19 cellular contexts compared by ENCODE assay signal in the genomic region with DNA sequence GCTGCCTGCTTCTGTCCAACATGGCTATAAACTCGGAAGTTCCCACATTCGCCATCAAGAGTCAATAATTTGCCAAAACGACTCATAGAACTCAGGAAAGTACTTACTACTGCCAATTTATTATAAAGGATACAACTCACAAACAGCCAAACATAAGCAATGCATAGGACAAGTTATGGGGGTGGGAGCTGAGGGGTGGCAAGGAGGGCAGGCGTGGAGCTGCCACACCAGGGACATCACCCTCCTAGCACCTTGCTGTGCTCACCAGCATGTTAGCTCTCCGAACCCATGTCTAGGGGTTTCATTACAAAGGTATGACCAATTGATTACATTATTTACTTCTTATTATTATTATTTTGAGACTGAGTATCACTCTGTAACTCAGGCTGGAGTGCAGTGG. TPM values are rescaled to one million over a fixed set of nuclear protein-coding genes. Genes with fewer than 3 reads are reported as not detected.
DNase-seq lines count a peak whose midpoint lies in the region; ATAC-seq and TF ChIP-seq lines count a peak whose summit lies in the region.
"Had no signal": no experiment of that assay in that cellular context is flagged by ENCODE, and none has a peak within 500 bp of the region (broad histone marks: within the 10 kb centered on the region; RNA-seq: fewer than 3 reads in every experiment).

No MANE protein-coding gene starts in this region.

- H3K18ac ChIP-seq in H9 (ENCODE audit: insufficient read length, low read depth, low read length) = no peak overlapping the region

- H3K36me3 Mint-ChIP-seq in activated T-cell treated with anti-CD3 and anti-CD28 coated beads, Interleukin-2, amount 50 U/mL, for 72 hours (ENCODE audit: insufficient read depth in 2 of 2) = peaks cover 18 to 71% of the 10 kb centered on the region in 2 donors
- peaks cover 66 to 98% (median 93%) of the 10 kb centered on the region in 3 experiments; a peak in 6 of 7 replicates for H3K36me3 Mint-ChIP-seq in H9 (ENCODE audit: insufficient read depth in 1 of 3, low read depth in 3 of 3)
- peaks cover 60% of the 10 kb centered on the region for H3K36me3 Mint-ChIP-seq in activated naive CD8-positive, alpha-beta T cell treated with anti-CD3 and anti-CD28 coated beads for 36 hours

- no peak overlapping the region for H4K5ac ChIP-seq in H9 (ENCODE audit: insufficient read length, low read depth, low read length)

- peak overlapping the region; percentile 41 for H3K27ac Mint-ChIP-seq in activated T-cell treated with anti-CD3 and anti-CD28 coated beads, Interleukin-2, amount 50 U/mL, for 72 hours
- H3K27ac Mint-ChIP-seq in H9 = peak overlapping the region in 2 of 3 experiments; percentile 45 to 53; a peak in 1 of 7 replicates
- peak overlapping the region; percentile 12 for H3K27ac Mint-ChIP-seq in activated naive CD8-positive, alpha-beta T cell treated with anti-CD3 and anti-CD28 coated beads for 36 hours

- no peaks in the 10 kb centered on the region for H4K20me1 ChIP-seq in H9 (ENCODE audit: control insufficient read depth, insufficient read depth, insufficient read length)

- no peak overlapping the region for H2BK15ac ChIP-seq in H9 (ENCODE audit: low read depth, low read length)

- no peaks in the 10 kb centered on the region for H3K27me3 Mint-ChIP-seq in activated T-cell treated with anti-CD3 and anti-CD28 coated beads, Interleukin-2, amount 50 U/mL, for 72 hours (ENCODE audit: low read depth)
- no peaks in the 10 kb centered on the region for H3K27me3 Mint-ChIP-seq in H9 (ENCODE audit: low read depth)
- H3K27me3 Mint-ChIP-seq in activated naive CD8-positive, alpha-beta T cell treated with anti-CD3 and anti-CD28 coated beads for 36 hours = no peaks in the 10 kb centered on the region
- H3K27me3 Mint-ChIP-seq: CD4-positive, CD25-positive, alpha-beta regulatory T cell had no signal

- H3K27ac ChIP-seq in H9 (ENCODE audit: insufficient read length, low read depth, low read length) = no peak overlapping the region

- no peak overlapping the region for H3T11ph ChIP-seq in H9 (ENCODE audit: low read length)

- H4K8ac ChIP-seq in H9 (replicated peaks; ENCODE audit: insufficient read length, low read depth, low read length) = no peak overlapping the region

- H3K14ac ChIP-seq in H9 (ENCODE audit: insufficient read depth, low read length) = no peak overlapping the region

- no peak overlapping the region for H3K23ac ChIP-seq in H9 (ENCODE audit: insufficient read length, low read depth, low read length)

- DNase-seq in activated T-cell treated with anti-CD3 and anti-CD28 coated beads, Interleukin-2, amount 50 U/mL, for 72 hours = no peak
- no peak for DNase-seq in activated T-cell treated with anti-CD3 and anti-CD28 coated beads for 4 hours
- DNase-seq in H9 = no peak
- no peak for DNase-seq in activated naive CD8-positive, alpha-beta T cell treated with anti-CD3 and anti-CD28 coated beads for 36 hours
- DNase-seq in renal cortical epithelial cell (ENCODE audit: low read depth) = peak; percentile 8
- DNase-seq in foreskin melanocyte = no peak
- DNase-seq: CD4-positive, CD25-positive, alpha-beta regulatory T cell; DMS53; IMR-90; Kasumi-1; MM.1S; NCI-H1105 treated with DMSO at 0.1 percent for 48 hours; NCI-H1694 treated with DMSO at 0.1 percent for 48 hours; NCI-H2107; NCI-H226; NCI-H524 treated with DMSO at 0.1 percent for 48 hours; SHP77 treated with DMSO at 0.1 percent for 48 hours had no signal

- no peaks in the 10 kb centered on the region for H3K27me3 ChIP-seq in H9 (ENCODE audit: insufficient read depth, low read length)

- no peak overlapping the region for H4K91ac ChIP-seq in H9 (ENCODE audit: insufficient read length, low read depth, low read length)

- no peak overlapping the region for H3K4ac ChIP-seq in H9 (ENCODE audit: low read depth, low read length)

- no peaks in the 10 kb centered on the region for H3K23me2 ChIP-seq in H9 (ENCODE audit: insufficient read length, low read depth, low read length, poor library complexity, severe bottlenecking)

- H3K56ac ChIP-seq in H9 (ENCODE audit: insufficient read length, low read depth, low read length) = no peak overlapping the region

- peaks cover 44% of the 10 kb centered on the region for H3K4me1 Mint-ChIP-seq in activated T-cell treated with anti-CD3 and anti-CD28 coated beads, Interleukin-2, amount 50 U/mL, for 72 hours (ENCODE audit: low read depth)
- no peaks in the 10 kb centered on the region for H3K4me1 Mint-ChIP-seq in H9
- peaks cover 29% of the 10 kb centered on the region for H3K4me1 Mint-ChIP-seq in activated naive CD8-positive, alpha-beta T cell treated with anti-CD3 and anti-CD28 coated beads for 36 hours

- no peak overlapping the region for H2AK5ac ChIP-seq in H9 (ENCODE audit: insufficient read length, low read length)

- H3K79me2 ChIP-seq in H9 (ENCODE audit: insufficient read depth, low read length) = no peaks in the 10 kb centered on the region; the same call in 1 of the 2 replicates

- no peak overlapping the region for H2BK20ac ChIP-seq in H9 (ENCODE audit: low read depth, low read length, poor library complexity, severe bottlenecking)

- no peaks in the 10 kb centered on the region for H3K9me3 Mint-ChIP-seq in activated T-cell treated with anti-CD3 and anti-CD28 coated beads, Interleukin-2, amount 50 U/mL, for 72 hours
- no peaks in the 10 kb centered on the region for H3K9me3 Mint-ChIP-seq in H9
- H3K9me3 Mint-ChIP-seq in activated naive CD8-positive, alpha-beta T cell treated with anti-CD3 and anti-CD28 coated beads for 36 hours = no peaks in the 10 kb centered on the region

- H2BK120ac ChIP-seq in H9 (ENCODE audit: low read depth, low read length, poor library complexity, severe bottlenecking) = no peak overlapping the region

- no peak overlapping the region for H2AFZ ChIP-seq in H9 (ENCODE audit: low read length)

- no peaks in the 10 kb centered on the region for H3K9me3 ChIP-seq in H9 (ENCODE audit: control insufficient read depth, low read depth, low read length)

- H2BK12ac ChIP-seq in H9 (ENCODE audit: insufficient read length, low read depth, low read length) = no peak overlapping the region

- no peaks in the 10 kb centered on the region for H3K79me1 ChIP-seq in H9 (ENCODE audit: insufficient read depth, low read depth, low read length, poor library complexity, severe bottlenecking)

- no CpG with 5 or more reads among the region's 5 CpGs for WGBS in H9 (ENCODE audit: extremely low coverage, insufficient read length, low lambda C conversion rate)

- H3K4me1 ChIP-seq in H9 (ENCODE audit: insufficient read depth, low read length) = no peaks in the 10 kb centered on the region

- H3K4me2 ChIP-seq in H9 (ENCODE audit: insufficient read depth, insufficient read length, low read length) = no peak overlapping the region

- no peak for TF ChIP-seq CTCF in H9 (conservative IDR thresholded peaks at IDR 0.05)

- H3K9ac ChIP-seq in H9 (ENCODE audit: extremely low read depth, insufficient read length, low read length) = no peak overlapping the region

- no peak overlapping the region for H2BK5ac ChIP-seq in H9 (ENCODE audit: insufficient read length, low read length)

- no peak overlapping the region for H3K4me3 Mint-ChIP-seq in activated T-cell treated with anti-CD3 and anti-CD28 coated beads, Interleukin-2, amount 50 U/mL, for 72 hours
- H3K4me3 Mint-ChIP-seq in H9 = no peak overlapping the region
- H3K4me3 Mint-ChIP-seq in activated naive CD8-positive, alpha-beta T cell treated with anti-CD3 and anti-CD28 coated beads for 36 hours = no peak overlapping the region
- H3K4me3 Mint-ChIP-seq: CD4-positive, CD25-positive, alpha-beta regulatory T cell had no signal

- ATAC-seq in activated T-cell treated with anti-CD3 and anti-CD28 coated beads, Interleukin-2, amount 50 U/mL, for 72 hours (replicated peaks in 1 of 2) = no peak
- no peak for ATAC-seq in HG02763 (IDR thresholded peaks at IDR 0.05; ENCODE audit: unreplicated experiment)
- ATAC-seq: Panc1 had no signal

RNA-seq across cellular contexts. Expression of a gene that starts 12.4 kb away (rescaled TPM):
- total RNA-seq in activated T-cell treated with anti-CD3 and anti-CD28 coated beads, Interleukin-2, amount 50 U/mL, for 72 hours = 100 to 1,000 TPM; 158 to 165 TPM
- total RNA-seq in H9 (2021) (188 and 189 TPM in 2 replicates), renal cortical epithelial cell (148 and 161 TPM in 2 replicates)
- total RNA-seq in activated naive CD8-positive, alpha-beta T cell treated with anti-CD3 and anti-CD28 coated beads for 36 hours = 100 to 1,000 TPM; 177 to 179 TPM
